8 cellular contexts compared by ENCODE assay signal in genomic region chr6:74927299-74927698, GRCh38.
"Had no signal": no experiment of that assay in that cellular context is flagged by ENCODE, and none has a peak within 500 bp of the region (broad histone marks: within the 10 kb centered on the region; RNA-seq: fewer than 3 reads in every experiment).

No MANE protein-coding gene starts in this region.

- H3K9ac ChIP-seq: GM23248 had no signal

- H3K4me3 Mint-ChIP-seq: HFFc6, IgD-negative memory B cell had no signal

- H3K9me3 ChIP-seq: HAP-1 had no signal

- FAIRE-seq: HTR-8/SVneo had no signal

- ATAC-seq: HCT116 had no signal

- H3K36me3 Mint-ChIP-seq: IgD-negative memory B cell had no signal

- H3K36me3 ChIP-seq: HAP-1 had no signal

- H3K9me3 Mint-ChIP-seq: HFFc6 had no signal

- H3K27ac Mint-ChIP-seq: HFFc6, IgD-negative memory B cell had no signal

- H3K27ac ChIP-seq: GM23248 had no signal

- H3K4me3 ChIP-seq: GM23248, HAP-1 had no signal

- H3K27me3 Mint-ChIP-seq: IgD-negative memory B cell had no signal

- H3K4me1 ChIP-seq: HAP-1 had no signal

- DNase-seq: GM23248, GOT3, H7, HFFc6 had no signal
